ENCODE assay signal across 14 cellular contexts in genomic region chr10:13317474-13317873, GRCh38.
"Had no signal": no experiment of that assay in that cellular context is flagged by ENCODE, and none has a peak within 500 bp of the region (broad histone marks: within the 10 kb centered on the region; RNA-seq: fewer than 3 reads in every experiment).

No MANE protein-coding gene starts in this region.

- H3K36me3 ChIP-seq: ovary had no signal

- H3K9me3 ChIP-seq: body of pancreas, gastrocnemius medialis, ovary, thoracic aorta had no signal

- ATAC-seq: body of pancreas; gastrocnemius medialis; stimulated activated effector memory CD8-positive, alpha-beta T cell treated with anti-CD3 and anti-CD28 coated beads, Interleukin-12 subunit alpha, Interleukin-12 subunit beta, amount 100 ng/mL, for 72 hours had no signal

- DNase-seq: activated CD4-positive, alpha-beta T cell treated with anti-CD3 and anti-CD28 coated beads, Interleukin-2, amount 50 U/mL, for 1 hour; activated CD8-positive, alpha-beta memory T cell treated with anti-CD3 and anti-CD28 coated beads for 24 hours; activated gamma-delta T cell treated with Interleukin-2 at 50 U/mL for 16 hours; activated naive CD8-positive, alpha-beta T cell treated with anti-CD3 and anti-CD28 coated beads for 36 hours; amygdala; body of pancreas; cortex of kidney; effector CD8-positive, alpha-beta T cell; gastrocnemius medialis; mesendoderm; ovary had no signal

- H3K27ac ChIP-seq: body of pancreas, epithelial cell of prostate, gastrocnemius medialis, ovary, thoracic aorta had no signal

- H3K4me1 ChIP-seq: body of pancreas, gastrocnemius medialis had no signal

- H3K27me3 ChIP-seq: body of pancreas, gastrocnemius medialis, ovary had no signal

- H3K4me3 ChIP-seq: body of pancreas, gastrocnemius medialis, ovary, thoracic aorta had no signal
